ENCODE assay signal across 9 cellular contexts in the genomic region with DNA sequence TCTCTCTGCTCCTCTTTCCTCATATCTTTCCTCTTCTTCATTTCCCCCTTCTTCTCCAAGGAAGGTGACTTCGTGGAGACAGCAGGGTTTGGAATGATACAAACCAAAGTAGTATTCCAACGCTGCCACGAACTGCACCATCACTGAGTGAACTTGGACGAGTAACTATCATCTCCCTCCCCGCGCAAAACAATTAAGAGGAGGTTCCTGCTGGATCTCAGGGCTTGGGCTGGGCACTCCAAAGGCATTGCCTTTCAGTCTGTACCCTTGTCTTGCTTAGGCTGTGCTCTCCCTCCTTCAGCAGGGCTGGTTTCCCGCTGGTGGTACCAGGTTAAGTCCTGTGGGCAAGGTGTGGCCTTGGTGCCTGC. TPM values are rescaled to one million over a fixed set of nuclear protein-coding genes. Genes with fewer than 3 reads are reported as not detected.
A peak's percentile ranks its signal among the peaks of the same experiment; 100 is the strongest.
DNase-seq lines count a peak whose midpoint lies in the region; ATAC-seq and TF ChIP-seq lines count a peak whose summit lies in the region.
"Had no signal": no experiment of that assay in that cellular context is flagged by ENCODE, and none has a peak within 500 bp of the region (broad histone marks: within the 10 kb centered on the region; RNA-seq: fewer than 3 reads in every experiment).

No MANE protein-coding gene starts in this region.

- CTCF ChIA-PET in activated CD4-positive, alpha-beta T cell treated with anti-CD3 and anti-CD28 coated beads for 36 hours (lab: Charles Lee) = interaction anchor here (1.2 to 4.3 kb wide), 2 partner anchors 10 to 11 kb away, joined by 5 to 40 read pairs; no protein-coding TSS in a partner anchor

- no peak for DNase-seq in activated CD4-positive, alpha-beta T cell treated with anti-CD3 and anti-CD28 coated beads for 36 hours
- no peak for DNase-seq in activated CD4-positive, alpha-beta T cell treated with anti-CD3 and anti-CD28 coated beads for 48 hours
- no peak for DNase-seq in activated naive CD8-positive, alpha-beta T cell treated with anti-CD3 and anti-CD28 coated beads, Interleukin-2, amount 50 U/mL, for 24 hours
- DNase-seq in left lung (no peak), amygdala (lab: John Stamatoyannopoulos, UW) (no peak), HT-29 (ENCODE audit: low spot score) (no peak)

- no peaks in the 10 kb centered on the region for H3K36me3 ChIP-seq in left lung
- no peaks in the 10 kb centered on the region for H3K36me3 ChIP-seq in subcutaneous abdominal adipose tissue (ENCODE audit: control insufficient read depth in 5 of 5, insufficient read depth in 5 of 5, low read length in 5 of 5)

- H3K27ac Mint-ChIP-seq in activated CD4-positive, alpha-beta T cell treated with anti-CD3 and anti-CD28 coated beads for 36 hours = no peak overlapping the region
- peak overlapping the region; percentile 3 for H3K27ac Mint-ChIP-seq in activated naive CD8-positive, alpha-beta T cell treated with anti-CD3 and anti-CD28 coated beads, Interleukin-2, amount 50 U/mL, for 24 hours

- H3K27me3 Mint-ChIP-seq in activated CD4-positive, alpha-beta T cell treated with anti-CD3 and anti-CD28 coated beads for 36 hours = peaks cover 28% of the 10 kb centered on the region
- peaks cover 33% of the 10 kb centered on the region for H3K27me3 Mint-ChIP-seq in activated naive CD8-positive, alpha-beta T cell treated with anti-CD3 and anti-CD28 coated beads, Interleukin-2, amount 50 U/mL, for 24 hours

- TF ChIP-seq CTCF in left lung (IDR thresholded peaks at IDR 0.05) = no peak

- ATAC-seq in activated CD4-positive, alpha-beta T cell treated with anti-CD3 and anti-CD28 coated beads for 36 hours = no peak
- no peak for ATAC-seq in activated naive CD8-positive, alpha-beta T cell treated with anti-CD3 and anti-CD28 coated beads, Interleukin-2, amount 50 U/mL, for 24 hours
- ATAC-seq in left lung (no peak), HG03095 (IDR thresholded peaks at IDR 0.05; ENCODE audit: unreplicated experiment) (no peak)

- H3K4me3 ChIP-seq in left lung (peak overlapping the region; percentile 48 to 54), subcutaneous abdominal adipose tissue (ENCODE audit: low read depth in 1 of 5, low read length in 5 of 5) (peak overlapping the region; percentile 67 to 73 (median 71))

- H3K9me3 Mint-ChIP-seq in activated CD4-positive, alpha-beta T cell treated with anti-CD3 and anti-CD28 coated beads for 36 hours (ENCODE audit: low read depth) = no peaks in the 10 kb centered on the region
- no peaks in the 10 kb centered on the region for H3K9me3 Mint-ChIP-seq in activated naive CD8-positive, alpha-beta T cell treated with anti-CD3 and anti-CD28 coated beads, Interleukin-2, amount 50 U/mL, for 24 hours

- H3K9ac ChIP-seq in subcutaneous abdominal adipose tissue (ENCODE audit: low read length in 5 of 5) = peak overlapping the region in 4 of 5 donors; percentile 16 to 67 (median 52)
- H3K9ac ChIP-seq: BLaER1 treated with 17β-estradiol and CSF1 and Interleukin-3, amounts not matched to agents 10 nM and 100 nM had no signal

- H3K4me3 Mint-ChIP-seq in activated CD4-positive, alpha-beta T cell treated with anti-CD3 and anti-CD28 coated beads for 36 hours = peak overlapping the region; percentile 71
- peak overlapping the region; percentile 77 for H3K4me3 Mint-ChIP-seq in activated naive CD8-positive, alpha-beta T cell treated with anti-CD3 and anti-CD28 coated beads, Interleukin-2, amount 50 U/mL, for 24 hours

- POLR2A ChIA-PET in activated CD4-positive, alpha-beta T cell treated with anti-CD3 and anti-CD28 coated beads for 36 hours (lab: Charles Lee) = no interaction called here

- H3K27me3 ChIP-seq in left lung (peaks cover 0 to 52% of the 10 kb centered on the region in 2 donors), subcutaneous abdominal adipose tissue (ENCODE audit: control insufficient read depth in 5 of 5, insufficient read depth in 4 of 5, low read length in 5 of 5) (peaks cover 0 to 7% (median 2%) of the 10 kb centered on the region in 5 donors)

- H3K4me1 ChIP-seq in left lung = peaks cover 23 to 40% of the 10 kb centered on the region in 2 donors
- H3K4me1 ChIP-seq in subcutaneous abdominal adipose tissue (ENCODE audit: control insufficient read depth in 5 of 5, insufficient read depth in 5 of 5, low read length in 5 of 5) = peaks cover 5 to 47% (median 37%) of the 10 kb centered on the region in 5 donors

- H3K36me3 Mint-ChIP-seq in activated CD4-positive, alpha-beta T cell treated with anti-CD3 and anti-CD28 coated beads for 36 hours (ENCODE audit: low read depth) = peaks cover 5% of the 10 kb centered on the region
- no peaks in the 10 kb centered on the region for H3K36me3 Mint-ChIP-seq in activated naive CD8-positive, alpha-beta T cell treated with anti-CD3 and anti-CD28 coated beads, Interleukin-2, amount 50 U/mL, for 24 hours (ENCODE audit: low read depth)

- H3K4me1 Mint-ChIP-seq in activated CD4-positive, alpha-beta T cell treated with anti-CD3 and anti-CD28 coated beads for 36 hours = peaks cover 29% of the 10 kb centered on the region
- peaks cover 30% of the 10 kb centered on the region for H3K4me1 Mint-ChIP-seq in activated naive CD8-positive, alpha-beta T cell treated with anti-CD3 and anti-CD28 coated beads, Interleukin-2, amount 50 U/mL, for 24 hours

- H3K9me3 ChIP-seq in left lung (no peaks in the 10 kb centered on the region), subcutaneous abdominal adipose tissue (ENCODE audit: control insufficient read depth in 5 of 5, low read length in 5 of 5) (no peaks in the 10 kb centered on the region)

- H3K27ac ChIP-seq in left lung (no peak overlapping the region), subcutaneous abdominal adipose tissue (ENCODE audit: low read depth, low read length) (peak overlapping the region; percentile 20)
- H3K27ac ChIP-seq: BLaER1 treated with 17β-estradiol and CSF1 and Interleukin-3, amounts not matched to agents 10 nM and 100 nM had no signal

- intact Hi-C loops in activated CD4-positive, alpha-beta T cell treated with anti-CD3 and anti-CD28 coated beads for 36 hours (cut with DNase I, micrococcal nuclease) = loop anchor here in 1 of 2 experiments (10.0 kb wide), 1 partner anchor 1123 kb away; the partner anchor contains the start of gene TAF5
- intact Hi-C loops in left lung (cut with DNase I) = no loop called here

RNA-seq across cellular contexts. Expression of gene PITX3, which starts 0.8 kb away (rescaled TPM):
- total RNA-seq in activated CD4-positive, alpha-beta T cell treated with anti-CD3 and anti-CD28 coated beads for 36 hours = under 1 TPM; 0.66 to 0.81 TPM
- total RNA-seq in left lung = under 1 TPM in 1 of 2 donors, not detected in 1; 0.29 TPM
- not detected in 2 replicates for total RNA-seq in HT-29 (2014; rRNA removed; shearing (Covaris generic))

RNA-seq across cellular contexts. Expression of gene GBF1, which starts 3.2 kb away (rescaled TPM):
- 10 to 100 TPM; 33.1 to 37.5 TPM for total RNA-seq in activated CD4-positive, alpha-beta T cell treated with anti-CD3 and anti-CD28 coated beads for 36 hours
- total RNA-seq in left lung = 10 to 100 TPM; 48.7 to 53.4 TPM
- total RNA-seq in HT-29 (2014; rRNA removed; shearing (Covaris generic)) = 28.6 and 32.5 TPM in 2 replicates

RNA-seq across cellular contexts. Expression of gene ELOVL3, which starts 16.0 kb away (rescaled TPM):
- under 1 TPM in 1 of 2 experiments, not detected in 1; 0.14 TPM for total RNA-seq in activated CD4-positive, alpha-beta T cell treated with anti-CD3 and anti-CD28 coated beads for 36 hours
- total RNA-seq in left lung = under 1 TPM; 0.58 to 0.65 TPM
- total RNA-seq in HT-29 (2014; rRNA removed; shearing (Covaris generic)) = 0.15 and 0.16 TPM in 2 replicates
